In the genomic region with DNA sequence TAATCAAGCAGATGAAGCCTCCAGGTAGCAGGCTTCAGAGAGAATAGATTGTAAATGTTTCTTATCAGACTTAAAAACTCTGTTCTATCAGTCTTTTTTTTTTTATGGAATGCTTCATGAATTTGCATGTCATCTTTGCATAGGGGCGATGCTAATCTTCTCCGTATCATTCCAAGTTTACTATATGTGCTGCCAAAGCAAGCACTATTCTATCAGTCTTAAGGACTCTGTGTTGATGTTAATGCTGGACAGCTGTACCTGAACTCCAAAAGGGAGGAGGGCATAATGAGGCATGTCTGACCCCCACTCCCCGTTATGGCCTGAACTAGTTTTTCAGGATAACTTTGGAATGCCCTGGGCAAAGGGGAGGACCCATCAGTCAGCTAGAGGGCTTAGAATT, we compare ENCODE assay signal across 18 cellular contexts.
A peak's percentile ranks its signal among the peaks of the same experiment; 100 is the strongest.
DNase-seq lines count a peak whose midpoint lies in the region; ATAC-seq, FAIRE-seq and TF ChIP-seq lines count a peak whose summit lies in the region.
"Had no signal": no experiment of that assay in that cellular context is flagged by ENCODE, and none has a peak within 500 bp of the region (broad histone marks: within the 10 kb centered on the region; RNA-seq: fewer than 3 reads in every experiment).

No MANE protein-coding gene starts in this region.

- H3K27ac ChIP-seq in keratinocyte (ENCODE audit: control insufficient read depth, insufficient read depth, low read length) (no peak overlapping the region), ascending aorta (no peak overlapping the region)
- H3K27ac ChIP-seq: A549 had no signal

- H3K4me1 ChIP-seq in keratinocyte (ENCODE audit: control insufficient read depth, extremely low read depth, insufficient read depth, low read length) (peaks cover 35% of the 10 kb centered on the region), ascending aorta (no peaks in the 10 kb centered on the region)
- H3K4me1 ChIP-seq: A549, HAP-1 had no signal

- no peak overlapping the region for H3K4me3 Mint-ChIP-seq in T-cell
- H3K4me3 Mint-ChIP-seq: CD8-positive, alpha-beta T cell had no signal

- DNase-seq in ELF-1 (ENCODE audit: low read depth, low spot score): peak; percentile 36
- DNase-seq in T-cell: no peak
- no peak for DNase-seq in keratinocyte (ENCODE audit: low read depth, low spot score)
- DNase-seq in T-helper 9 cell: no peak
- no peak for DNase-seq in ascending aorta (ENCODE audit: low spot score in 2 of 2)
- DNase-seq: AML-193; CD8-positive, alpha-beta T cell; DMS 273 treated with DMSO at 0.1 percent for 48 hours; DMS79; GF-D8; IMR-90 had no signal

- H3K9ac ChIP-seq in keratinocyte (ENCODE audit: control insufficient read depth, extremely low read depth, insufficient read depth, low read length): no peak overlapping the region

- no peak for FAIRE-seq in keratinocyte (lab: Jason Lieb, UNC)
- FAIRE-seq: A549, GM19239, HTR-8/SVneo, K562 had no signal

- H3K79me2 ChIP-seq in keratinocyte (ENCODE audit: control insufficient read depth, insufficient read depth, low read length): no peaks in the 10 kb centered on the region

- no peak overlapping the region for H3K4me3 ChIP-seq in keratinocyte (ENCODE audit: control insufficient read depth in 2 of 3, extremely low read depth in 1 of 3, insufficient read depth in 2 of 3, low read depth in 1 of 3, low read length in 3 of 3)
- H3K4me3 ChIP-seq in ascending aorta: no peak overlapping the region
- H3K4me3 ChIP-seq: A549, HAP-1, K562 had no signal

- H3K9me3 ChIP-seq in keratinocyte (ENCODE audit: control insufficient read depth, low read depth, low read length) (no peaks in the 10 kb centered on the region), ascending aorta (no peaks in the 10 kb centered on the region)
- H3K9me3 ChIP-seq: HAP-1 had no signal

- dilution Hi-C loops in keratinocyte (cut with MboI; ENCODE audit: extremely low pct_ligation_motif_present, low sequenced_read_pairs): no loop called here

- peak overlapping the region; percentile 52 for H2AFZ ChIP-seq in keratinocyte (ENCODE audit: control insufficient read depth, low read length)

- ATAC-seq in T-cell (replicated peaks in 1 of 4): no peak
- ATAC-seq in HG02642 (IDR thresholded peaks at IDR 0.05; ENCODE audit: poor library complexity, unreplicated experiment): no peak
- no peak for ATAC-seq in HG02623 (IDR thresholded peaks at IDR 0.05; ENCODE audit: unreplicated experiment)
- ATAC-seq: A549; CD8-positive, alpha-beta T cell; K562 had no signal

- peak overlapping the region; percentile 66 to 72 for H3K27ac Mint-ChIP-seq in T-cell
- H3K27ac Mint-ChIP-seq: CD8-positive, alpha-beta T cell had no signal

- H3K27me3 Mint-ChIP-seq in T-cell: no peaks in the 10 kb centered on the region

- no peaks in the 10 kb centered on the region for H3K9me1 ChIP-seq in keratinocyte (ENCODE audit: control insufficient read depth, extremely low read depth, insufficient read depth, low read length)

- H3K4me2 ChIP-seq in keratinocyte (ENCODE audit: control insufficient read depth, extremely low read depth, insufficient read depth, low read depth, low read length): no peak overlapping the region
- H3K4me2 ChIP-seq: A549 had no signal

- CTCF ChIA-PET in T-cell (lab: Charles Lee): no interaction called here

- TF ChIP-seq CTCF in keratinocyte (optimal IDR thresholded peaks at IDR 0.05 in 1 of 3, IDR thresholded peaks at IDR 0.05 in 1 of 3, conservative IDR thresholded peaks at IDR 0.05 in 1 of 3; ENCODE audit: extremely low read depth in 1 of 3, insufficient read depth in 2 of 3, low read length in 3 of 3): no peak
- no peak for TF ChIP-seq CTCF in ascending aorta (IDR thresholded peaks at IDR 0.05)

- H3K36me3 Mint-ChIP-seq in T-cell: no peaks in the 10 kb centered on the region
- H3K36me3 Mint-ChIP-seq: CD8-positive, alpha-beta T cell had no signal

- H3K27me3 ChIP-seq in keratinocyte (ENCODE audit: control insufficient read depth, extremely low read depth, insufficient read depth, low read length): no peaks in the 10 kb centered on the region
- H3K27me3 ChIP-seq in ascending aorta: no peaks in the 10 kb centered on the region

- intact Hi-C loops in ascending aorta (cut with DNase I): no loop called here

- H3K9me3 Mint-ChIP-seq in T-cell: no peaks in the 10 kb centered on the region

- H4K20me1 ChIP-seq in keratinocyte (ENCODE audit: control insufficient read depth, extremely low read depth, insufficient read depth, low read length): no peaks in the 10 kb centered on the region

- no peaks in the 10 kb centered on the region for H3K36me3 ChIP-seq in keratinocyte (ENCODE audit: control insufficient read depth in 2 of 2, extremely low read depth in 1 of 2, insufficient read depth in 2 of 2, low read length in 2 of 2)
- no peaks in the 10 kb centered on the region for H3K36me3 ChIP-seq in ascending aorta
- H3K36me3 ChIP-seq: HAP-1 had no signal

- POLR2A ChIA-PET in T-cell (lab: Charles Lee): no interaction called here

- peaks cover 13 to 28% (median 25%) of the 10 kb centered on the region in 3 donors for H3K4me1 Mint-ChIP-seq in T-cell
